1 cellular context compared by ENCODE assay signal in genomic region chr2:189149981-189150380, GRCh38.
TF ChIP-seq lines count a peak whose summit lies in the region.

No MANE protein-coding gene starts in this region.

TF ChIP-seq in SK-N-SH, 30 proteins besides CTCF, POLR2A, EP300 and RAD21 (continued from another document):
- TF ChIP-seq REST (IDR thresholded peaks at IDR 0.05; ENCODE audit: low read depth, low read length) (no peak), FOSL2 (IDR thresholded peaks at IDR 0.05; ENCODE audit: borderline replicate concordance, low read depth) (peak; percentile 45; the same call in 1 of the 2 replicates), GATA2 (CRISPR knock-in tag; IDR thresholded peaks at IDR 0.05) (no peak), GABPA (IDR thresholded peaks at IDR 0.05; ENCODE audit: low read depth) (no peak), TCF12 (IDR thresholded peaks at IDR 0.05) (peak; percentile 54)
- TF ChIP-seq, protein P1, sequence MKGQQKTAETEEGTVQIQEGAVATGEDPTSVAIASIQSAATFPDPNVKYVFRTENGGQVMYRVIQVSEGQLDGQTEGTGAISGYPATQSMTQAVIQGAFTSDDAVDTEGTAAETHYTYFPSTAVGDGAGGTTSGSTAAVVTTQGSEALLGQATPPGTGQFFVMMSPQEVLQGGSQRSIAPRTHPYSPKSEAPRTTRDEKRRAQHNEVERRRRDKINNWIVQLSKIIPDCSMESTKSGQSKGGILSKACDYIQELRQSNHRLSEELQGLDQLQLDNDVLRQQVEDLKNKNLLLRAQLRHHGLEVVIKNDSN (IDR thresholded peaks at IDR 0.05; ENCODE audit: borderline replicate concordance, low read depth), result no peak
